16 cellular contexts compared by ENCODE assay signal in genomic region chr12:112275211-112275610, GRCh38.
DNase-seq lines count a peak whose midpoint lies in the region; ATAC-seq and TF ChIP-seq lines count a peak whose summit lies in the region.
"Had no signal": no experiment of that assay in that cellular context is flagged by ENCODE, and none has a peak within 500 bp of the region (broad histone marks: within the 10 kb centered on the region; RNA-seq: fewer than 3 reads in every experiment).

No MANE protein-coding gene starts in this region.

- no peaks in the 10 kb centered on the region for H3K27me3 ChIP-seq in liver (ENCODE audit: control insufficient read depth in 4 of 4, insufficient read depth in 4 of 4, low read length in 3 of 4)
- H3K27me3 ChIP-seq: BLaER1 treated with 17β-estradiol and CSF1 and Interleukin-3, amounts not matched to agents 10 nM and 100 nM had no signal

- H3K36me3 ChIP-seq in liver (ENCODE audit: control insufficient read depth in 4 of 4, insufficient read depth in 3 of 4, low read depth in 1 of 4, low read length in 3 of 4): peaks cover 2 to 16% (median 10%) of the 10 kb centered on the region in 4 donors

- ATAC-seq in HG02588 (IDR thresholded peaks at IDR 0.05; ENCODE audit: unreplicated experiment): no peak
- no peak for ATAC-seq in GM18858 (IDR thresholded peaks at IDR 0.05; ENCODE audit: unreplicated experiment)
- ATAC-seq: GM12878 had no signal

- peak; percentile 35 to 56 for TF ChIP-seq RAD21 in liver (IDR thresholded peaks at IDR 0.05)

- TF ChIP-seq CTCF in fibroblast of villous mesenchyme (IDR thresholded peaks at IDR 0.05; ENCODE audit: insufficient read depth, low read depth, low read length) (no peak), liver (IDR thresholded peaks at IDR 0.05; ENCODE audit: low read depth, low read length, missing input control) (no peak)

- H3K9me3 ChIP-seq in liver (ENCODE audit: control insufficient read depth in 4 of 4, low read length in 3 of 4): no peaks in the 10 kb centered on the region
- H3K9me3 ChIP-seq: BLaER1 treated with 17β-estradiol and CSF1 and Interleukin-3, amounts not matched to agents 10 nM and 100 nM had no signal

- H3K4me3 ChIP-seq in fibroblast of villous mesenchyme (ENCODE audit: low read depth, low read length) (no peak overlapping the region), liver (ENCODE audit: low read depth in 1 of 3, low read length in 3 of 3) (no peak overlapping the region)
- H3K4me3 ChIP-seq: BLaER1 treated with 17β-estradiol and CSF1 and Interleukin-3, amounts not matched to agents 10 nM and 100 nM; GM12878 had no signal

- peaks cover 0 to 14% (median 13%) of the 10 kb centered on the region in 4 donors for H3K4me1 ChIP-seq in liver (ENCODE audit: control insufficient read depth in 4 of 4, insufficient read depth in 4 of 4, low read length in 3 of 4)
- H3K4me1 ChIP-seq: BLaER1 treated with 17β-estradiol and CSF1 and Interleukin-3, amounts not matched to agents 10 nM and 100 nM had no signal

- WGBS in liver: 47% methylated on average over 2 of the region's 2 CpGs

- H3K27ac ChIP-seq in liver (ENCODE audit: low read depth in 1 of 2, low read length in 2 of 2): no peak overlapping the region
- H3K27ac ChIP-seq: BLaER1 treated with 17β-estradiol and CSF1 and Interleukin-3, amounts not matched to agents 10 nM and 100 nM; KMS-11 had no signal

- peak; percentile 16 for DNase-seq in HuH-7.5 (ENCODE audit: low spot score)
- peak; percentile 3 for DNase-seq in fibroblast of villous mesenchyme (ENCODE audit: low read depth)
- no peak for DNase-seq in NCI-H1048 (lab: John Stamatoyannopoulos, UW)
- no peak for DNase-seq in kidney tubule cell (ENCODE audit: low spot score)
- DNase-seq: ACHN; Calu3; CD4-positive, CD25-positive, alpha-beta regulatory T cell; DMS 273 treated with DMSO at 0.1 percent for 48 hours; HCEC 1CT; HFFc6 had no signal

- no peak overlapping the region for H3K9ac ChIP-seq in liver (ENCODE audit: low read depth in 1 of 2, low read length in 2 of 2)
- H3K9ac ChIP-seq: BLaER1 treated with 17β-estradiol and CSF1 and Interleukin-3, amounts not matched to agents 10 nM and 100 nM; KMS-11 had no signal

TF ChIP-seq in liver, 16 proteins besides CTCF, POLR2A, EP300 and RAD21:
- TF ChIP-seq RXRA (IDR thresholded peaks at IDR 0.05): peak; percentile 68 to 77
- TF ChIP-seq, protein P1, sequence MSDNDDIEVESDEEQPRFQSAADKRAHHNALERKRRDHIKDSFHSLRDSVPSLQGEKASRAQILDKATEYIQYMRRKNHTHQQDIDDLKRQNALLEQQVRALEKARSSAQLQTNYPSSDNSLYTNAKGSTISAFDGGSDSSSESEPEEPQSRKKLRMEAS (IDR thresholded peaks at IDR 0.05): no peak
- no peak for TF ChIP-seq ATF3 (IDR thresholded peaks at IDR 0.05)
- no peak for TF ChIP-seq YY1 (IDR thresholded peaks at IDR 0.05)
- peak; percentile 50 for TF ChIP-seq SP1 (IDR thresholded peaks at IDR 0.05)
- peak; percentile 96 to 98 for TF ChIP-seq HNF4A (conservative IDR thresholded peaks at IDR 0.05)
- TF ChIP-seq HNF4G (IDR thresholded peaks at IDR 0.05): peak; percentile 89
- no peak for TF ChIP-seq GABPA (IDR thresholded peaks at IDR 0.05 in 1 of 2, conservative IDR thresholded peaks at IDR 0.05 in 1 of 2)
- no peak for TF ChIP-seq EGR1 (IDR thresholded peaks at IDR 0.05; ENCODE audit: low read depth in 2 of 2)
- no peak for TF ChIP-seq TAF1 (conservative IDR thresholded peaks at IDR 0.05)
- TF ChIP-seq JUND (IDR thresholded peaks at IDR 0.05): peak; percentile 22 to 49
- TF ChIP-seq NR2F2 (IDR thresholded peaks at IDR 0.05): peak; percentile 40
TF ChIP-seq in liver: peak in this region for 6.

Comparison
In these comparisons a context has a peak if more than half of its experiments do, and no peak if none do; other contexts are left out.
1. DNase-seq: peak in HuH-7.5 (single experiment) and fibroblast of villous mesenchyme (single experiment); none in NCI-H1048 (single experiment) and kidney tubule cell (single experiment).